12 cellular contexts compared by ENCODE assay signal in genomic region chr17:29706045-29706431, GRCh38.
DNase-seq lines count a peak whose midpoint lies in the region; ATAC-seq and TF ChIP-seq lines count a peak whose summit lies in the region.
"Had no signal": no experiment of that assay in that cellular context is flagged by ENCODE, and none has a peak within 500 bp of the region (broad histone marks: within the 10 kb centered on the region; RNA-seq: fewer than 3 reads in every experiment).

No MANE protein-coding gene starts in this region.

- DNase-seq in activated T-cell treated with anti-CD3 and anti-CD28 coated beads, Interleukin-2, amount 50 U/mL, for 24 hours, result no peak
- DNase-seq in activated T-cell treated with anti-CD3 and anti-CD28 coated beads, Interleukin-2, amount 50 U/mL, for 1 hour, result no peak
- DNase-seq in SK-N-DZ (ENCODE audit: low spot score) (peak; percentile 53), esophagus squamous epithelium (lab: John Stamatoyannopoulos, UW) (no peak), stomach (no peak), globus pallidus (ENCODE audit: low spot score) (no peak), GM13976 (ENCODE audit: low spot score) (no peak)
- DNase-seq: NCI-H187 treated with DMSO at 0.1 percent for 48 hours, SHP77 treated with DMSO at 0.1 percent for 48 hours had no signal

- H3K9me3 Mint-ChIP-seq in activated T-cell treated with anti-CD3 and anti-CD28 coated beads, Interleukin-2, amount 50 U/mL, for 24 hours, result no peaks in the 10 kb centered on the region
- H3K9me3 Mint-ChIP-seq: mesothelial cell of epicardium had no signal

- peak overlapping the region in 1 of 4 donors; percentile 36 for H3K4me3 ChIP-seq in esophagus squamous epithelium
- no peak overlapping the region for H3K4me3 ChIP-seq in stomach

- in situ Hi-C loops in GM13976 (cut with MboI; ENCODE audit: low sequenced_read_pairs, unreplicated experiment), result no loop called here

- TF ChIP-seq CTCF in esophagus squamous epithelium (IDR thresholded peaks at IDR 0.05) (no peak), stomach (IDR thresholded peaks at IDR 0.05) (no peak), GM13976 (IDR thresholded peaks at IDR 0.05; ENCODE audit: borderline replicate concordance, control extremely low read depth, extremely low read depth, insufficient read depth, missing control alignments) (no peak)

- H3K27me3 Mint-ChIP-seq in activated T-cell treated with anti-CD3 and anti-CD28 coated beads, Interleukin-2, amount 50 U/mL, for 24 hours, result no peaks in the 10 kb centered on the region

- intact Hi-C loops in esophagus squamous epithelium (cut with DNase I) (no loop called here), stomach (cut with DNase I; ENCODE audit: low total_unique reads) (no loop called here)

- H3K27ac ChIP-seq in esophagus squamous epithelium (peak overlapping the region in 3 of 4 donors; percentile 38 to 82 (median 66)), stomach (peak overlapping the region in 4 of 5 donors; percentile 59 to 80 (median 71))

- peak overlapping the region; percentile 79 for H3K4me3 Mint-ChIP-seq in activated T-cell treated with anti-CD3 and anti-CD28 coated beads, Interleukin-2, amount 50 U/mL, for 24 hours
- H3K4me3 Mint-ChIP-seq: mesothelial cell of epicardium had no signal

- H3K36me3 Mint-ChIP-seq in activated T-cell treated with anti-CD3 and anti-CD28 coated beads, Interleukin-2, amount 50 U/mL, for 24 hours (ENCODE audit: low read depth), result peaks cover 35% of the 10 kb centered on the region

- H3K9me3 ChIP-seq in esophagus squamous epithelium (no peaks in the 10 kb centered on the region), stomach (no peaks in the 10 kb centered on the region)
- H3K9me3 ChIP-seq: testis had no signal

- peaks cover 65% of the 10 kb centered on the region for H3K4me1 Mint-ChIP-seq in activated T-cell treated with anti-CD3 and anti-CD28 coated beads, Interleukin-2, amount 50 U/mL, for 24 hours (ENCODE audit: low read depth)

- no peak for TF ChIP-seq POLR2A in esophagus squamous epithelium (IDR thresholded peaks at IDR 0.05)
- TF ChIP-seq POLR2A in stomach (IDR thresholded peaks at IDR 0.05), result no peak

- no peaks in the 10 kb centered on the region for H3K27me3 ChIP-seq in esophagus squamous epithelium
- no peaks in the 10 kb centered on the region for H3K27me3 ChIP-seq in stomach
- H3K27me3 ChIP-seq: testis had no signal

- no peak for ATAC-seq in GM19328 (IDR thresholded peaks at IDR 0.05; ENCODE audit: unreplicated experiment)

- no peak for TF ChIP-seq EP300 in stomach (IDR thresholded peaks at IDR 0.05)

- peak overlapping the region; percentile 99 for H3K27ac Mint-ChIP-seq in activated T-cell treated with anti-CD3 and anti-CD28 coated beads, Interleukin-2, amount 50 U/mL, for 24 hours
- H3K27ac Mint-ChIP-seq: mesothelial cell of epicardium had no signal

- peaks cover 0 to 22% (median 0%) of the 10 kb centered on the region in 3 donors for H3K36me3 ChIP-seq in esophagus squamous epithelium
- H3K36me3 ChIP-seq in stomach, result peaks cover 18 to 22% (median 19%) of the 10 kb centered on the region in 4 donors

- H3K4me1 ChIP-seq in esophagus squamous epithelium, result peaks cover 6 to 21% (median 14%) of the 10 kb centered on the region in 3 donors
- peaks cover 6 to 48% (median 27%) of the 10 kb centered on the region in 4 donors for H3K4me1 ChIP-seq in stomach
